Comparison of ENCODE assay signal across 14 cellular contexts in genomic region chr7:2689951-2690705, GRCh38. TPM values are rescaled to one million over a fixed set of nuclear protein-coding genes. Genes with fewer than 3 reads are reported as not detected.
DNase-seq lines count a peak whose midpoint lies in the region; ATAC-seq, FAIRE-seq and TF ChIP-seq lines count a peak whose summit lies in the region.
"Had no signal": no experiment of that assay in that cellular context is flagged by ENCODE, and none has a peak within 500 bp of the region (broad histone marks: within the 10 kb centered on the region; RNA-seq: fewer than 3 reads in every experiment).

No MANE protein-coding gene starts in this region.

- H3K27me3 Mint-ChIP-seq in activated naive CD8-positive, alpha-beta T cell treated with anti-CD3 and anti-CD28 coated beads, Interleukin-2, amount 50 U/mL, for 24 hours, result peaks cover 51% of the 10 kb centered on the region
- peaks cover 60% of the 10 kb centered on the region for H3K27me3 Mint-ChIP-seq in activated naive CD8-positive, alpha-beta T cell treated with anti-CD3 and anti-CD28 coated beads for 36 hours
- H3K27me3 Mint-ChIP-seq in stimulated activated memory B cell treated with anti-CD40 and anti-IgM and Interleukin-4, amounts not matched to agents 10 μg/mL and 1 μg/mL and 100 μg/mL, for 72 hours, result peaks cover 47% of the 10 kb centered on the region

- peak; percentile 92 for FAIRE-seq in RCC 7860 (lab: Jason Lieb, UNC)

- peaks cover 12% of the 10 kb centered on the region for H3K4me1 Mint-ChIP-seq in activated naive CD8-positive, alpha-beta T cell treated with anti-CD3 and anti-CD28 coated beads, Interleukin-2, amount 50 U/mL, for 24 hours
- H3K4me1 Mint-ChIP-seq in activated naive CD8-positive, alpha-beta T cell treated with anti-CD3 and anti-CD28 coated beads for 36 hours, result peaks cover 11% of the 10 kb centered on the region
- H3K4me1 Mint-ChIP-seq in stimulated activated memory B cell treated with anti-CD40 and anti-IgM and Interleukin-4, amounts not matched to agents 10 μg/mL and 1 μg/mL and 100 μg/mL, for 72 hours, result peaks cover 50% of the 10 kb centered on the region

- H3K27ac Mint-ChIP-seq in activated naive CD8-positive, alpha-beta T cell treated with anti-CD3 and anti-CD28 coated beads, Interleukin-2, amount 50 U/mL, for 24 hours, result peak overlapping the region; percentile 51
- H3K27ac Mint-ChIP-seq in activated naive CD8-positive, alpha-beta T cell treated with anti-CD3 and anti-CD28 coated beads for 36 hours, result no peak overlapping the region
- peak overlapping the region; percentile 56 for H3K27ac Mint-ChIP-seq in stimulated activated memory B cell treated with anti-CD40 and anti-IgM and Interleukin-4, amounts not matched to agents 10 μg/mL and 1 μg/mL and 100 μg/mL, for 72 hours
- H3K27ac Mint-ChIP-seq: activated CD4-positive, alpha-beta T cell treated with anti-CD3 and anti-CD28 coated beads, Interleukin-2, amount 10 ng/mL, durations not matched to agents 24 days and 14 days had no signal

- no peaks in the 10 kb centered on the region for H3K36me3 Mint-ChIP-seq in activated naive CD8-positive, alpha-beta T cell treated with anti-CD3 and anti-CD28 coated beads, Interleukin-2, amount 50 U/mL, for 24 hours (ENCODE audit: low read depth)
- H3K36me3 Mint-ChIP-seq in activated naive CD8-positive, alpha-beta T cell treated with anti-CD3 and anti-CD28 coated beads for 36 hours, result no peaks in the 10 kb centered on the region
- no peaks in the 10 kb centered on the region for H3K36me3 Mint-ChIP-seq in stimulated activated memory B cell treated with anti-CD40 and anti-IgM and Interleukin-4, amounts not matched to agents 10 μg/mL and 1 μg/mL and 100 μg/mL, for 72 hours

- no peak for ATAC-seq in activated naive CD8-positive, alpha-beta T cell treated with anti-CD3 and anti-CD28 coated beads, Interleukin-2, amount 50 U/mL, for 24 hours
- peak; percentile 4 for ATAC-seq in stimulated activated memory B cell treated with anti-CD40 and anti-IgM and Interleukin-4, amounts not matched to agents 10 μg/mL and 1 μg/mL and 100 μg/mL, for 72 hours
- ATAC-seq in GM18909 (IDR thresholded peaks at IDR 0.05; ENCODE audit: poor library complexity, unreplicated experiment) (no peak), HG03342 (IDR thresholded peaks at IDR 0.05; ENCODE audit: unreplicated experiment) (no peak)

- TF ChIP-seq CTCF in fibroblast of pulmonary artery (IDR thresholded peaks at IDR 0.05; ENCODE audit: low read length, missing control alignments) (no peak), right atrium auricular region (IDR thresholded peaks at IDR 0.05) (no peak)

- H3K36me3 ChIP-seq in right atrium auricular region, result no peaks in the 10 kb centered on the region
- H3K36me3 ChIP-seq: tibial artery had no signal

- no peaks in the 10 kb centered on the region for H3K9me3 Mint-ChIP-seq in activated naive CD8-positive, alpha-beta T cell treated with anti-CD3 and anti-CD28 coated beads, Interleukin-2, amount 50 U/mL, for 24 hours
- no peaks in the 10 kb centered on the region for H3K9me3 Mint-ChIP-seq in activated naive CD8-positive, alpha-beta T cell treated with anti-CD3 and anti-CD28 coated beads for 36 hours
- H3K9me3 Mint-ChIP-seq in stimulated activated memory B cell treated with anti-CD40 and anti-IgM and Interleukin-4, amounts not matched to agents 10 μg/mL and 1 μg/mL and 100 μg/mL, for 72 hours, result no peaks in the 10 kb centered on the region
- H3K9me3 Mint-ChIP-seq: activated CD4-positive, alpha-beta T cell treated with anti-CD3 and anti-CD28 coated beads, Interleukin-2, amount 10 ng/mL, durations not matched to agents 24 days and 14 days had no signal

- H3K4me3 Mint-ChIP-seq in activated naive CD8-positive, alpha-beta T cell treated with anti-CD3 and anti-CD28 coated beads, Interleukin-2, amount 50 U/mL, for 24 hours, result no peak overlapping the region
- no peak overlapping the region for H3K4me3 Mint-ChIP-seq in activated naive CD8-positive, alpha-beta T cell treated with anti-CD3 and anti-CD28 coated beads for 36 hours
- peak overlapping the region; percentile 1 for H3K4me3 Mint-ChIP-seq in stimulated activated memory B cell treated with anti-CD40 and anti-IgM and Interleukin-4, amounts not matched to agents 10 μg/mL and 1 μg/mL and 100 μg/mL, for 72 hours
- H3K4me3 Mint-ChIP-seq: activated CD4-positive, alpha-beta T cell treated with anti-CD3 and anti-CD28 coated beads, Interleukin-2, amount 10 ng/mL, durations not matched to agents 24 days and 14 days had no signal

- H3K4me3 ChIP-seq in fibroblast of pulmonary artery (replicated peaks; ENCODE audit: low read depth, low read length) (no peak overlapping the region), right atrium auricular region (no peak overlapping the region)
- H3K4me3 ChIP-seq: SK-N-MC had no signal

- peaks cover 0 to 8% of the 10 kb centered on the region in 2 donors for H3K27me3 ChIP-seq in right atrium auricular region

- peaks cover 0 to 15% of the 10 kb centered on the region in 2 donors for H3K4me1 ChIP-seq in right atrium auricular region

- no peak for DNase-seq in activated naive CD8-positive, alpha-beta T cell treated with anti-CD3 and anti-CD28 coated beads, Interleukin-2, amount 50 U/mL, for 24 hours
- no peak for DNase-seq in activated naive CD8-positive, alpha-beta T cell treated with anti-CD3 and anti-CD28 coated beads for 36 hours
- DNase-seq in RCC 7860 (ENCODE audit: low spot score) (peak; percentile 97), fibroblast of pulmonary artery (ENCODE audit: low read depth) (peak; percentile 57), right atrium auricular region (ENCODE audit: low spot score) (no peak)
- DNase-seq: activated CD4-positive, alpha-beta T cell treated with anti-CD3 and anti-CD28 coated beads, Interleukin-2, amount 10 ng/mL, durations not matched to agents 24 days and 14 days; GDM1; NCI-H1105 treated with DMSO at 0.1 percent for 48 hours; NCI-H748 treated with DMSO at 0.1 percent for 48 hours; tibial artery had no signal

- no peaks in the 10 kb centered on the region for H3K9me3 ChIP-seq in right atrium auricular region
- H3K9me3 ChIP-seq: tibial artery had no signal

- H3K27ac ChIP-seq in right atrium auricular region, result no peak overlapping the region
- H3K27ac ChIP-seq: SK-N-MC, tibial artery had no signal

RNA-seq across cellular contexts. Expression of gene AMZ1, which starts 2.1 kb away (rescaled TPM):
- under 1 TPM in 1 of 2 experiments, not detected in 1; 0.04 TPM for total RNA-seq in activated naive CD8-positive, alpha-beta T cell treated with anti-CD3 and anti-CD28 coated beads for 36 hours
- under 1 TPM in 1 of 2 donors, not detected in 1; 0.07 TPM for total RNA-seq in right atrium auricular region
- total RNA-seq: activated CD4-positive, alpha-beta T cell treated with anti-CD3 and anti-CD28 coated beads, Interleukin-2, amount 10 ng/mL, durations not matched to agents 24 days and 14 days had no signal

RNA-seq across cellular contexts. Expression of gene TTYH3, which starts 58.3 kb away (rescaled TPM):
- 10 to 100 TPM; 26.8 to 27.2 TPM for total RNA-seq in activated naive CD8-positive, alpha-beta T cell treated with anti-CD3 and anti-CD28 coated beads for 36 hours
- total RNA-seq in right atrium auricular region, result 10 to 100 TPM in 1 of 2 donors, 1 to 10 TPM in 1; 7.0 to 11.1 TPM

Comparison
In these comparisons a context has a peak if more than half of its experiments do, and no peak if none do; other contexts are left out.
1. DNase-seq: peak in RCC 7860 (single experiment) and fibroblast of pulmonary artery (single experiment); none in activated naive CD8-positive, alpha-beta T cell treated with anti-CD3 and anti-CD28 coated beads, Interleukin-2, amount 50 U/mL, for 24 hours (single experiment), activated naive CD8-positive, alpha-beta T cell treated with anti-CD3 and anti-CD28 coated beads for 36 hours (single experiment) and right atrium auricular region (single experiment).